8 cellular contexts compared by ENCODE assay signal in genomic region chr11:129895126-129896041, GRCh38. TPM values are rescaled to one million over a fixed set of nuclear protein-coding genes. Genes with fewer than 3 reads are reported as not detected.
DNase-seq lines count a peak whose midpoint lies in the region; ATAC-seq and TF ChIP-seq lines count a peak whose summit lies in the region.

NFRKB (minus strand) TSS chr11:129895578; CDS start chr11:129892849, 2,729 bp downstream.

- H3K27ac Mint-ChIP-seq in HFFc6 = peak within 1 kb of the TSS; percentile 46; the same call in 1 of the 2 replicates

- peaks cover 20% of the 10 kb centered on the region for H3K4me1 Mint-ChIP-seq in HFFc6 (ENCODE audit: low read depth)

- peak within 1 kb of the TSS; percentile 67 for H3K14ac ChIP-seq in trophoblast cell (ENCODE audit: low read length)

- H3K4me3 Mint-ChIP-seq in HFFc6 = peak within 1 kb of the TSS; percentile 91

- TF ChIP-seq POLR2A in NB4 (IDR thresholded peaks at IDR 0.05; ENCODE audit: extremely low read depth, insufficient read length) (peak; percentile 92), tibial nerve (IDR thresholded peaks at IDR 0.05) (peak; percentile 51 to 61)

- H3K36me3 Mint-ChIP-seq in HFFc6 (ENCODE audit: low read depth) = peaks cover 38% of the 10 kb centered on the region

- no peaks in the 10 kb centered on the region for H3K27me3 Mint-ChIP-seq in HFFc6 (ENCODE audit: insufficient read depth)

- no peak within 1 kb of the TSS for H2BK12ac ChIP-seq in trophoblast cell (ENCODE audit: low read length)

- no CpG with 5 or more reads among the region's 77 CpGs for WGBS in trophoblast cell (ENCODE audit: extremely low coverage, insufficient coverage, insufficient read length)
- 0 to 1% methylated on average over 34 to 66 of the region's 77 CpGs for WGBS in tibial nerve, 2 donors

- H3K4me3 ChIP-seq in NB4 (ENCODE audit: low read depth, low read length) = peak within 1 kb of the TSS; percentile 72
- H3K4me3 ChIP-seq in trophoblast cell (ENCODE audit: low read depth, low read length) = peak within 1 kb of the TSS; percentile 98
- peak within 1 kb of the TSS; percentile 87 to 97 (median 91) for H3K4me3 ChIP-seq in tibial nerve

- peak; percentile 12 for TF ChIP-seq CTCF in GM10266 (IDR thresholded peaks at IDR 0.05; ENCODE audit: control insufficient read depth, insufficient read depth, low read depth, missing control alignments)
- no peak for TF ChIP-seq CTCF in HFFc6 (IDR thresholded peaks at IDR 0.05)
- TF ChIP-seq CTCF in NB4 (IDR thresholded peaks at IDR 0.05; ENCODE audit: low read depth, low read length) = no peak
- peak in 1 of 5 experiments; percentile 27 for TF ChIP-seq CTCF in tibial nerve (IDR thresholded peaks at IDR 0.05)

- DNase-seq in GM10266 (ENCODE audit: extremely low spot score) (peak; percentile 98), HFFc6 (peak; percentile 21), NB4 (ENCODE audit: low read depth) (peak; percentile 86), SW 1271 (lab: John Stamatoyannopoulos, UW) (peak; percentile 50 to 52), Right ventricle myocardium superior (peak; percentile 94), trophoblast cell (peak; percentile 72 to 90), tibial nerve (ENCODE audit: low spot score in 2 of 2) (peak; percentile 80 to 81)
- peak; percentile 67 for DNase-seq in activated naive CD8-positive, alpha-beta T cell treated with anti-CD3 and anti-CD28 coated beads, Interleukin-2, amount 50 U/mL, for 16 hours (ENCODE audit: low read depth, low spot score)

- H3K4ac ChIP-seq in trophoblast cell (ENCODE audit: low read depth, low read length) = peak within 1 kb of the TSS; percentile 72

- H3K36me3 ChIP-seq in trophoblast cell (ENCODE audit: control insufficient read depth in 1 of 2, insufficient read depth in 2 of 2, low read length in 2 of 2) = peaks cover 7 to 14% of the 10 kb centered on the region in 2 experiments
- peaks cover 0 to 47% (median 0%) of the 10 kb centered on the region in 3 donors for H3K36me3 ChIP-seq in tibial nerve

- peak within 1 kb of the TSS; percentile 96 for H3K18ac ChIP-seq in trophoblast cell (ENCODE audit: low read length)

- peaks cover 4% of the 10 kb centered on the region; the same call in 1 of the 2 replicates for H3K9me3 Mint-ChIP-seq in HFFc6

- H3K27me3 ChIP-seq in trophoblast cell (ENCODE audit: insufficient read depth, low read length) (no peaks in the 10 kb centered on the region), tibial nerve (no peaks in the 10 kb centered on the region)

- H3K27ac ChIP-seq in trophoblast cell (ENCODE audit: low read depth, low read length) = peak within 1 kb of the TSS; percentile 56
- H3K27ac ChIP-seq in tibial nerve = peak within 1 kb of the TSS; percentile 72 to 93 (median 82)

- peak in 1 of 2 donors; percentile 72 for TF ChIP-seq EP300 in tibial nerve (IDR thresholded peaks at IDR 0.05)

- peak within 1 kb of the TSS; percentile 95 for H2AFZ ChIP-seq in trophoblast cell (ENCODE audit: insufficient read depth, low read length, poor library complexity)

- peak within 1 kb of the TSS; percentile 87 for H3K4me2 ChIP-seq in trophoblast cell (ENCODE audit: low read length)

- intact Hi-C loops in Right ventricle myocardium superior (cut with DNase I) = no loop called here

- H2AK5ac ChIP-seq in trophoblast cell (ENCODE audit: low read length) = no peak within 1 kb of the TSS

- H2BK120ac ChIP-seq in trophoblast cell (ENCODE audit: insufficient read depth, low read length, poor library complexity) = peak within 1 kb of the TSS; percentile 76

- H3K79me1 ChIP-seq in trophoblast cell (ENCODE audit: low read length) = peaks cover 7% of the 10 kb centered on the region

- peak within 1 kb of the TSS; percentile 75 for H2BK5ac ChIP-seq in trophoblast cell (ENCODE audit: low read depth, low read length, poor library complexity)

- H4K91ac ChIP-seq in trophoblast cell (ENCODE audit: low read depth, low read length) = peak within 1 kb of the TSS; percentile 84

- H3K4me1 ChIP-seq in trophoblast cell (ENCODE audit: control insufficient read depth in 1 of 2, insufficient read depth in 2 of 2, low read length in 2 of 2) (peaks cover 0 to 3% of the 10 kb centered on the region in 2 experiments), tibial nerve (peaks cover 0 to 22% (median 8%) of the 10 kb centered on the region in 4 donors)

- H3K23ac ChIP-seq in trophoblast cell (ENCODE audit: low read length) = no peak within 1 kb of the TSS

- peak within 1 kb of the TSS; percentile 96 for H3K9ac ChIP-seq in trophoblast cell (ENCODE audit: low read length)

- peak; percentile 100 for ATAC-seq in Right ventricle myocardium superior (ENCODE audit: poor library complexity)

- peak within 1 kb of the TSS; percentile 97 for H4K8ac ChIP-seq in trophoblast cell (ENCODE audit: low read depth, low read length)

- peak within 1 kb of the TSS; percentile 92 for H4K12ac ChIP-seq in trophoblast cell (ENCODE audit: low read depth, low read length)

- H3K9me3 ChIP-seq in trophoblast cell (ENCODE audit: insufficient read depth, low read depth, low read length) (no peaks in the 10 kb centered on the region), tibial nerve (no peaks in the 10 kb centered on the region)

- H3K79me2 ChIP-seq in trophoblast cell (ENCODE audit: control insufficient read depth, insufficient read depth, low read length, poor library complexity) = peaks cover 7% of the 10 kb centered on the region

RNA-seq across cellular contexts. Expression of gene NFRKB, which starts in this region (rescaled TPM):
- total RNA-seq in HFFc6 (2021; fragmentation: NEBNext Ultra II Directional; extraction: Animal tissue kit (Norgen Biotek cat#: 25700)) = 10 to 100 TPM; 12.6 to 16.2 (median 14.4) TPM
- total RNA-seq in Right ventricle myocardium superior = 9.5 TPM
- polyA plus RNA-seq in trophoblast cell (2013) = 15.0 and 15.1 TPM in 2 replicates
- total RNA-seq in tibial nerve = 10 to 100 TPM; 18.6 to 45.7 (median 30.7) TPM

Comparison
In these comparisons a context has a peak if more than half of its experiments do, and no peak if none do; other contexts are left out.
1. Peak in every context shown above with its lines: DNase-seq, ATAC-seq, H3K4me3 ChIP-seq and H3K27ac ChIP-seq.
2. DNase-seq: peak in every context shown above with its lines; median percentile 98 in GM10266; 94 in Right ventricle myocardium superior; 86 in NB4; 81 in trophoblast cell; 80 in tibial nerve; 67 in activated naive CD8-positive, alpha-beta T cell treated with anti-CD3 and anti-CD28 coated beads, Interleukin-2, amount 50 U/mL, for 16 hours; 51 in SW 1271; 21 in HFFc6.